ENCODE assay signal across 8 cellular contexts in the genomic region with DNA sequence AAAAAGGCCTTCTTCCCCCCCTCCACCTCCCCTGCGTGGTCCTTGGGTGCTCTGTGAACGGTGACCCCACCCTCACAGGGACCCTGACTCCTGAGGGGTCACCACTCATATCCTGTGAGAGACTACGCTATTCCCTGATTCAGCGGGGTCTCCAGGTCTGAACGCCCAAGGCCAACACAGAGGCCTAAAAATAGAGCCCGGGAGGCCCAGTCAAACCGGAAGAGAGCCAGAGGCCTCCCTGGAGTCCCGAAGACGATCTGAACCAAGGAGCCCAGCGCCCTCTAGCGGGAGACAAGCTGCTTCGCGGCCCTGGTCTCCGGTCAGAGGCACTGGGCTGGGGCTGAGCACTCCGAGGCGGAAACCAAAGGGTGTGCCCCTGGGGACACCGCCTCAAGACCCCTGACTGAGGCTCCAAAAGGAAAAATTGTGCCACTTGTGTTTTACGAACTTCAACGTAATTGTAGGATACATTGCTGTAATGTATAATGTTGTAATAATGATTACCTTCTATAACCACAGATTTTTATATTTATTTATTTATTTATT. TPM values are rescaled to one million over a fixed set of nuclear protein-coding genes. Genes with fewer than 3 reads are reported as not detected.
DNase-seq lines count a peak whose midpoint lies in the region; ATAC-seq lines count a peak whose summit lies in the region.

No MANE protein-coding gene starts in this region.

- peak overlapping the region; percentile 88 for H3K27ac Mint-ChIP-seq in activated CD4-positive, alpha-beta memory T cell treated with anti-CD3 and anti-CD28 coated beads for 36 hours

- ATAC-seq in GM21367 (IDR thresholded peaks at IDR 0.05; ENCODE audit: unreplicated experiment) = peak; percentile 95

- H4K8ac ChIP-seq in mesenchymal stem cell (ENCODE audit: low read length) = peak overlapping the region; percentile 100

- peaks cover 28% of the 10 kb centered on the region for H3K4me1 Mint-ChIP-seq in activated CD4-positive, alpha-beta memory T cell treated with anti-CD3 and anti-CD28 coated beads for 36 hours (ENCODE audit: low read depth)

- H3K27me3 ChIP-seq in mesenchymal stem cell (ENCODE audit: control insufficient read depth in 1 of 2, insufficient read depth in 1 of 2, low read length in 2 of 2) = peaks cover 0 to 3% of the 10 kb centered on the region in 2 experiments

- WGBS in mesenchymal stem cell = 6% methylated on average over 16 of the region's 19 CpGs

- H3K36me3 Mint-ChIP-seq in activated CD4-positive, alpha-beta memory T cell treated with anti-CD3 and anti-CD28 coated beads for 36 hours = no peaks in the 10 kb centered on the region

- H3K9me3 ChIP-seq in mesenchymal stem cell (ENCODE audit: control insufficient read depth, low read length) = peaks cover 1% of the 10 kb centered on the region

- H3K9ac ChIP-seq in mesenchymal stem cell (ENCODE audit: low read length) = peak overlapping the region; percentile 96

- no peak overlapping the region for H3K27ac ChIP-seq in mesenchymal stem cell (ENCODE audit: low read length, poor library complexity, severe bottlenecking)

- POLR2A ChIA-PET in activated CD4-positive, alpha-beta memory T cell treated with anti-CD3 and anti-CD28 coated beads for 36 hours (lab: Charles Lee) = interaction anchor here (0.6 to 1.2 kb wide), 3 partner anchors 101 to 184 kb away, joined by 3 to 4 read pairs (median 3); no protein-coding TSS in a partner anchor

- no peak overlapping the region for H2AFZ ChIP-seq in mesenchymal stem cell (ENCODE audit: low read depth, low read length)

- intact Hi-C loops in activated CD4-positive, alpha-beta memory T cell treated with anti-CD3 and anti-CD28 coated beads for 36 hours (cut with micrococcal nuclease) = loop anchor here (1.0 to 5.0 kb wide), 5 partner anchors 89 to 202 kb away; a partner anchor contains a TSS

- H3K9me3 Mint-ChIP-seq in activated CD4-positive, alpha-beta memory T cell treated with anti-CD3 and anti-CD28 coated beads for 36 hours = no peaks in the 10 kb centered on the region

- peak overlapping the region; percentile 92 to 93 for H3K18ac ChIP-seq in mesenchymal stem cell (ENCODE audit: low read depth in 1 of 2, low read length in 2 of 2)

- peak overlapping the region; percentile 89 for H2BK120ac ChIP-seq in mesenchymal stem cell (ENCODE audit: low read depth, low read length)

- peaks cover 2% of the 10 kb centered on the region for H3K4me1 ChIP-seq in mesenchymal stem cell (ENCODE audit: control insufficient read depth, insufficient read depth, low read depth, low read length)

- H2BK5ac ChIP-seq in mesenchymal stem cell (ENCODE audit: low read depth, low read length, poor library complexity, severe bottlenecking) = no peak overlapping the region

- H2AK5ac ChIP-seq in mesenchymal stem cell (ENCODE audit: low read length, severe bottlenecking) = no peak overlapping the region

- peak overlapping the region; percentile 52 for H3K4me3 Mint-ChIP-seq in activated CD4-positive, alpha-beta memory T cell treated with anti-CD3 and anti-CD28 coated beads for 36 hours

- H3K4me2 ChIP-seq in mesenchymal stem cell (ENCODE audit: low read length, poor library complexity, severe bottlenecking) = peak overlapping the region; percentile 44

- H3K36me3 ChIP-seq in mesenchymal stem cell (ENCODE audit: control insufficient read depth in 1 of 2, insufficient read depth in 2 of 2, low read depth in 1 of 2, low read length in 2 of 2) = no peaks in the 10 kb centered on the region

- H3K4me3 ChIP-seq in mesenchymal stem cell (ENCODE audit: insufficient read depth in 1 of 2, low read depth in 1 of 2, low read length in 2 of 2) = peak overlapping the region in 1 of 2 experiments; percentile 70

- H2BK12ac ChIP-seq in mesenchymal stem cell (ENCODE audit: low read length in 2 of 2) = peak overlapping the region in 1 of 2 experiments; percentile 71

- H3K27me3 Mint-ChIP-seq in activated CD4-positive, alpha-beta memory T cell treated with anti-CD3 and anti-CD28 coated beads for 36 hours = no peaks in the 10 kb centered on the region

- H4K91ac ChIP-seq in mesenchymal stem cell (ENCODE audit: low read length) = peak overlapping the region; percentile 97

- H3K14ac ChIP-seq in mesenchymal stem cell (ENCODE audit: low read length in 2 of 2) = no peak overlapping the region

- peak overlapping the region; percentile 34 to 88 for H3K4ac ChIP-seq in mesenchymal stem cell (ENCODE audit: low read depth in 1 of 2, low read length in 2 of 2)

- CTCF ChIA-PET in activated CD4-positive, alpha-beta memory T cell treated with anti-CD3 and anti-CD28 coated beads for 36 hours (lab: Charles Lee) = interaction anchor here (0.6 to 5.8 kb wide), 28 partner anchors 8 to 403 kb away, joined by 3 to 73 read pairs (median 4); a partner anchor contains a TSS

- peak; percentile 97 for DNase-seq in COLO668 (lab: John Stamatoyannopoulos, UW; ENCODE audit: unreplicated experiment)
- DNase-seq in HS-5 (ENCODE audit: low read depth) = peak; percentile 69
- DNase-seq in NCI-H82 treated with DMSO at 0.1 percent for 48 hours (lab: John Stamatoyannopoulos, UW; ENCODE audit: unreplicated experiment) = peak; percentile 91
- peak; percentile 98 for DNase-seq in activated CD4-positive, alpha-beta memory T cell treated with anti-CD3 and anti-CD28 coated beads for 36 hours
- DNase-seq in effector CD4-positive, alpha-beta T cell = peak; percentile 96
- peak; percentile 95 for DNase-seq in mesenchymal stem cell
- DNase-seq in stimulated activated CD4-positive, alpha-beta T cell treated with anti-CD3 and anti-CD28 coated beads, TNF-alpha, amount 100 ng/mL, for 48 hours (ENCODE audit: low read depth in 3 of 3) = peak; percentile 92 to 98 (median 95)

- no peaks in the 10 kb centered on the region for H3K79me1 ChIP-seq in mesenchymal stem cell (replicated peaks; ENCODE audit: low read length, poor library complexity, severe bottlenecking)

- H3K23ac ChIP-seq in mesenchymal stem cell (ENCODE audit: low read length in 2 of 2) = no peak overlapping the region

- peak overlapping the region; percentile 57 for H2BK15ac ChIP-seq in mesenchymal stem cell (ENCODE audit: low read depth, poor library complexity, severe bottlenecking)

RNA-seq across cellular contexts. Expression of a gene that starts 42.4 kb away (rescaled TPM):
- total RNA-seq in activated CD4-positive, alpha-beta memory T cell treated with anti-CD3 and anti-CD28 coated beads for 36 hours = 1 to 10 TPM; 4.5 to 5.3 TPM
- polyA plus RNA-seq in mesenchymal stem cell (2013, experiment 1 of 2) = 10.1 TPM
- 10.1 TPM for polyA plus RNA-seq in mesenchymal stem cell (2013, experiment 2 of 2)
